ENCODE assay signal across 17 cellular contexts in genomic region chr2:238997684-238998083, GRCh38.
DNase-seq lines count a peak whose midpoint lies in the region; ATAC-seq and TF ChIP-seq lines count a peak whose summit lies in the region.
"Had no signal": no experiment of that assay in that cellular context is flagged by ENCODE, and none has a peak within 500 bp of the region (broad histone marks: within the 10 kb centered on the region; RNA-seq: fewer than 3 reads in every experiment).

No MANE protein-coding gene starts in this region.

- no peak overlapping the region for H3K27ac Mint-ChIP-seq in endodermal cell
- peak overlapping the region in 2 of 3 experiments; percentile 88 to 95 for H3K27ac Mint-ChIP-seq in nephron
- no peak overlapping the region for H3K27ac Mint-ChIP-seq in activated CD4-positive, alpha-beta T cell treated with anti-CD3 and anti-CD28 coated beads, Interleukin-2, amount 10 ng/mL, durations not matched to agents 7 days and 5 days
- H3K27ac Mint-ChIP-seq: CD8-positive, alpha-beta memory T cell; H9 had no signal

- peaks cover 0 to 7% of the 10 kb centered on the region in 2 experiments; a peak in 1 of 4 replicates for H3K4me1 ChIP-seq in SK-N-SH (ENCODE audit: control insufficient read depth in 1 of 2, insufficient read depth in 2 of 2, low read depth in 1 of 2, low read length in 1 of 2)
- H3K4me1 ChIP-seq in endodermal cell (ENCODE audit: control insufficient read depth, insufficient read depth, low read length): no peaks in the 10 kb centered on the region
- peaks cover 11% of the 10 kb centered on the region for H3K4me1 ChIP-seq in testis
- H3K4me1 ChIP-seq: BLaER1, Caco-2 had no signal

- intact Hi-C loops in testis (cut with DNase I; ENCODE audit: low total_unique reads): no loop called here

- H3F3A ChIP-seq in SK-N-SH (replicated peaks; ENCODE audit: insufficient read depth): no peaks in the 10 kb centered on the region

- no peak for TF ChIP-seq RAD21 in SK-N-SH (IDR thresholded peaks at IDR 0.05; ENCODE audit: low read length)

- TF ChIP-seq CTCF in SK-N-SH (IDR thresholded peaks at IDR 0.05): no peak
- TF ChIP-seq CTCF in endodermal cell (conservative IDR thresholded peaks at IDR 0.05): no peak
- TF ChIP-seq CTCF in nephron (IDR thresholded peaks at IDR 0.05; ENCODE audit: unreplicated experiment in 3 of 3): no peak
- TF ChIP-seq CTCF in testis (IDR thresholded peaks at IDR 0.05): no peak

- H3K9me3 Mint-ChIP-seq in endodermal cell: peaks cover 25% of the 10 kb centered on the region
- peaks cover 28% of the 10 kb centered on the region for H3K9me3 Mint-ChIP-seq in nephron
- peaks cover 3% of the 10 kb centered on the region for H3K9me3 Mint-ChIP-seq in activated CD4-positive, alpha-beta T cell treated with anti-CD3 and anti-CD28 coated beads, Interleukin-2, amount 10 ng/mL, durations not matched to agents 7 days and 5 days

- CTCF ChIA-PET in SK-N-SH (lab: Yijun Ruan, JAX): interaction anchor here (2.4 kb wide), 1 partner anchor 27 kb away, joined by 5 read pairs; no protein-coding TSS in a partner anchor
- CTCF ChIA-PET in activated CD4-positive, alpha-beta T cell treated with anti-CD3 and anti-CD28 coated beads, Interleukin-2, amount 10 ng/mL, durations not matched to agents 7 days and 5 days (lab: Charles Lee): no interaction called here

- peaks cover 5% of the 10 kb centered on the region for H3K27me3 Mint-ChIP-seq in endodermal cell (ENCODE audit: insufficient read depth)
- H3K27me3 Mint-ChIP-seq in nephron (ENCODE audit: low read depth): peaks cover 30% of the 10 kb centered on the region
- H3K27me3 Mint-ChIP-seq in activated CD4-positive, alpha-beta T cell treated with anti-CD3 and anti-CD28 coated beads, Interleukin-2, amount 10 ng/mL, durations not matched to agents 7 days and 5 days: peaks cover 9% of the 10 kb centered on the region

- no peaks in the 10 kb centered on the region for H3K79me2 ChIP-seq in SK-N-SH (ENCODE audit: insufficient read depth)

- H3K4me1 Mint-ChIP-seq in endodermal cell: no peaks in the 10 kb centered on the region
- peaks cover 44% of the 10 kb centered on the region for H3K4me1 Mint-ChIP-seq in nephron
- H3K4me1 Mint-ChIP-seq in activated CD4-positive, alpha-beta T cell treated with anti-CD3 and anti-CD28 coated beads, Interleukin-2, amount 10 ng/mL, durations not matched to agents 7 days and 5 days: no peaks in the 10 kb centered on the region
- H3K4me1 Mint-ChIP-seq: CD8-positive, alpha-beta memory T cell; H9 had no signal

- DNase-seq in SK-N-SH (peak; percentile 4), endodermal cell (peak; percentile 37), testis (no peak), kidney glomerular epithelial cell (lab: John Stamatoyannopoulos, UW) (no peak)
- DNase-seq in activated CD4-positive, alpha-beta T cell treated with anti-CD3 and anti-CD28 coated beads, Interleukin-2, amount 10 ng/mL, durations not matched to agents 7 days and 5 days: no peak
- DNase-seq: 8988T; AML-193; Caco-2; CD8-positive, alpha-beta memory T cell; DMS 273 treated with DMSO at 0.1 percent for 48 hours; DMS79; GM23248; H9 had no signal

- H3K27me3 ChIP-seq in SK-N-SH (ENCODE audit: insufficient read depth) (no peaks in the 10 kb centered on the region), endodermal cell (ENCODE audit: control insufficient read depth, insufficient read depth, low read length, poor library complexity, severe bottlenecking) (no peaks in the 10 kb centered on the region), testis (no peaks in the 10 kb centered on the region)
- H3K27me3 ChIP-seq: BLaER1 had no signal

- H2AFZ ChIP-seq in SK-N-SH (ENCODE audit: low read depth): no peak overlapping the region
- H2AFZ ChIP-seq: GM23248 had no signal

- no peaks in the 10 kb centered on the region for H4K20me1 ChIP-seq in SK-N-SH (ENCODE audit: insufficient read depth)
- H4K20me1 ChIP-seq: BLaER1 had no signal

- no peak overlapping the region for H3K4me2 ChIP-seq in SK-N-SH
- H3K4me2 ChIP-seq: BLaER1 had no signal

- 45% methylated on average over 6 of the region's 10 CpGs for WGBS in SK-N-SH (ENCODE audit: low lambda C conversion rate)
- 83 to 85% methylated on average over 10 of the region's 10 CpGs for WGBS in endodermal cell (ENCODE audit: insufficient coverage in 1 of 2, insufficient read length in 1 of 2), 2 experiments
- 83 to 85% methylated on average over 9 to 10 of the region's 10 CpGs for WGBS in testis, 2 donors

- no peak for TF ChIP-seq POLR2A in testis (IDR thresholded peaks at IDR 0.05)

- no peak for TF ChIP-seq EP300 in SK-N-SH (IDR thresholded peaks at IDR 0.05; ENCODE audit: borderline replicate concordance in 1 of 2, low read depth in 1 of 2, low read length in 1 of 2)

- no peaks in the 10 kb centered on the region for H3K9me2 ChIP-seq in SK-N-SH

- H3K9me3 ChIP-seq in SK-N-SH (no peaks in the 10 kb centered on the region), endodermal cell (ENCODE audit: control insufficient read depth, low read length) (peaks cover 5% of the 10 kb centered on the region), testis (no peaks in the 10 kb centered on the region)
- H3K9me3 ChIP-seq: Caco-2 had no signal

- POLR2A ChIA-PET in SK-N-SH (lab: Yijun Ruan, JAX): no interaction called here
- POLR2A ChIA-PET in activated CD4-positive, alpha-beta T cell treated with anti-CD3 and anti-CD28 coated beads, Interleukin-2, amount 10 ng/mL, durations not matched to agents 7 days and 5 days (lab: Charles Lee): no interaction called here

- H3K4me3 Mint-ChIP-seq in endodermal cell: no peak overlapping the region
- peak overlapping the region in 1 of 3 experiments; percentile 50 for H3K4me3 Mint-ChIP-seq in nephron
- no peak overlapping the region for H3K4me3 Mint-ChIP-seq in activated CD4-positive, alpha-beta T cell treated with anti-CD3 and anti-CD28 coated beads, Interleukin-2, amount 10 ng/mL, durations not matched to agents 7 days and 5 days
- H3K4me3 Mint-ChIP-seq: CD8-positive, alpha-beta memory T cell; H9 had no signal

- H3K4me3 ChIP-seq in SK-N-SH (ENCODE audit: low read depth in 2 of 2, low read length in 1 of 2) (no peak overlapping the region), endodermal cell (ENCODE audit: low read length) (no peak overlapping the region), testis (no peak overlapping the region)
- H3K4me3 ChIP-seq: BLaER1, GM12878, GM23248 had no signal

- no peaks in the 10 kb centered on the region for H3K36me3 ChIP-seq in SK-N-SH (replicated peaks in 1 of 2; ENCODE audit: control insufficient read depth in 1 of 2, insufficient read depth in 2 of 2, low read length in 1 of 2)
- no peaks in the 10 kb centered on the region for H3K36me3 ChIP-seq in endodermal cell (ENCODE audit: control insufficient read depth, insufficient read depth, low read length)
- H3K36me3 ChIP-seq in testis (ENCODE audit: low read depth, missing control alignments): no peaks in the 10 kb centered on the region
- H3K36me3 ChIP-seq: BLaER1 had no signal

- H3K36me3 Mint-ChIP-seq in endodermal cell (ENCODE audit: low read depth): no peaks in the 10 kb centered on the region
- peaks cover 16% of the 10 kb centered on the region for H3K36me3 Mint-ChIP-seq in nephron (ENCODE audit: low read depth)
- no peaks in the 10 kb centered on the region for H3K36me3 Mint-ChIP-seq in activated CD4-positive, alpha-beta T cell treated with anti-CD3 and anti-CD28 coated beads, Interleukin-2, amount 10 ng/mL, durations not matched to agents 7 days and 5 days (ENCODE audit: low read depth)
- H3K36me3 Mint-ChIP-seq: CD8-positive, alpha-beta memory T cell had no signal

- H3K9ac ChIP-seq in SK-N-SH: no peak overlapping the region
- H3K9ac ChIP-seq in endodermal cell (ENCODE audit: extremely low read depth, low read length, poor library complexity, severe bottlenecking): no peak overlapping the region
- H3K9ac ChIP-seq: BLaER1, GM23248 had no signal

- no peak for ATAC-seq in SK-N-SH treated with all-trans-retinoic acid at 6 μM for 48 hours
- ATAC-seq: GM12878 had no signal

- H3K27ac ChIP-seq in SK-N-SH (ENCODE audit: low read depth in 2 of 2, low read length in 1 of 2) (no peak overlapping the region), endodermal cell (ENCODE audit: low read depth, low read length) (no peak overlapping the region), testis (no peak overlapping the region)
- H3K27ac ChIP-seq: BLaER1, GM23248 had no signal

TF ChIP-seq in SK-N-SH, 30 proteins besides CTCF, POLR2A, EP300 and RAD21:
- TF ChIP-seq SMC3 (IDR thresholded peaks at IDR 0.05; ENCODE audit: low read depth, low read length) (no peak), GABPA (IDR thresholded peaks at IDR 0.05; ENCODE audit: low read depth) (no peak), GATA2 (CRISPR knock-in tag; IDR thresholded peaks at IDR 0.05) (no peak), CHD2 (IDR thresholded peaks at IDR 0.05; ENCODE audit: low read length, partially characterized antibody) (no peak), MAX (IDR thresholded peaks at IDR 0.05; ENCODE audit: low read depth) (no peak)

TF ChIP-seq in SK-N-SH treated with all-trans-retinoic acid at 6 μM for 48 hours, 23 proteins besides CTCF, POLR2A, EP300 and RAD21:
- TF ChIP-seq CREB5 (CRISPR knock-in tag; IDR thresholded peaks at IDR 0.05; ENCODE audit: low read depth) (no peak), SNAI2 (CRISPR knock-in tag; IDR thresholded peaks at IDR 0.05) (no peak), TOX (CRISPR knock-in tag; IDR thresholded peaks at IDR 0.05; ENCODE audit: borderline replicate concordance) (no peak), PPARA (CRISPR knock-in tag; IDR thresholded peaks at IDR 0.05; ENCODE audit: borderline replicate concordance) (no peak), ZNF565 (CRISPR knock-in tag; conservative IDR thresholded peaks at IDR 0.05; ENCODE audit: low read depth) (no peak), ESRRG (CRISPR knock-in tag; IDR thresholded peaks at IDR 0.05) (no peak)

Comparison
In these comparisons a context has a peak if more than half of its experiments do, and no peak if none do; other contexts are left out.
1. DNase-seq: peak in SK-N-SH (single experiment) and endodermal cell (single experiment); none in testis (single experiment), kidney glomerular epithelial cell (single experiment) and activated CD4-positive, alpha-beta T cell treated with anti-CD3 and anti-CD28 coated beads, Interleukin-2, amount 10 ng/mL, durations not matched to agents 7 days and 5 days (single experiment).
2. H3K27ac Mint-ChIP-seq: peak in nephron (2 of 3); none in endodermal cell (single experiment) and activated CD4-positive, alpha-beta T cell treated with anti-CD3 and anti-CD28 coated beads, Interleukin-2, amount 10 ng/mL, durations not matched to agents 7 days and 5 days (single experiment).